In the genomic region with DNA sequence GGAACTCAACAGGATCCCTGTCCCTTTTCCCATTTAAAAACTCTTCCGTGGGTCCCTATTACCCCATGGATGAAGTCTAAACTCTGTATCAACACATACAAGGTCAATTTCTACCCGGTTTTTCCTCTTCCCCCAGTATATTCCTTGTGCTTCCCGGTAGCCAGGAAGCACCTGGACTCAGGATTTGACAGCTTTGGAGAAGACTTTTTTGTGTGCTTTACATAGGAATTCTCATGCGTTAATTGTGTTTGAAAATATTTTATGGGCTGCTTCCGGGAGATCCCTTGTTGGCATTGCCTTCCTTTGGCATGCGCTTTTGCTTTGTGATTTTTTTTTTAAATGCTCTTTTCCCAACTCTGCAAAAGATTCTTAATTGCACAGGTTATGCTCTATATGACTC, we compare ENCODE assay signal across 13 cellular contexts. TPM values are rescaled to one million over a fixed set of nuclear protein-coding genes. Genes with fewer than 3 reads are reported as not detected.
A peak's percentile ranks its signal among the peaks of the same experiment; 100 is the strongest.
DNase-seq lines count a peak whose midpoint lies in the region; ATAC-seq and TF ChIP-seq lines count a peak whose summit lies in the region.
"Had no signal": no experiment of that assay in that cellular context is flagged by ENCODE, and none has a peak within 500 bp of the region (broad histone marks: within the 10 kb centered on the region; RNA-seq: fewer than 3 reads in every experiment).

No MANE protein-coding gene starts in this region.

- no peak for TF ChIP-seq POLR2A in sigmoid colon (IDR thresholded peaks at IDR 0.05)

- no peak overlapping the region for H4K8ac ChIP-seq in H9 (replicated peaks; ENCODE audit: insufficient read length, low read depth, low read length)

- no peak overlapping the region for H3K9ac ChIP-seq in H9 (ENCODE audit: extremely low read depth, insufficient read length, low read length)
- H3K9ac ChIP-seq in iPS-15b (ENCODE audit: low read depth, low read length), result no peak overlapping the region

- no peak overlapping the region for H2BK15ac ChIP-seq in H9 (ENCODE audit: low read depth, low read length)

- H2AFZ ChIP-seq in H9 (ENCODE audit: low read length), result no peak overlapping the region

- ATAC-seq in RWPE2 (ENCODE audit: low read depth) (no peak), foreskin keratinocyte (no peak)
- no peak for ATAC-seq in stimulated activated naive B cell treated with anti-CD40 and anti-IgM and Interleukin-4, amounts not matched to agents 10 μg/mL and 1 μg/mL and 100 μg/mL, for 72 hours (replicated peaks)
- ATAC-seq: stimulated activated naive CD8-positive, alpha-beta T cell treated with anti-CD3 and anti-CD28 coated beads, Interleukin-15, amount 100 ng/mL, for 72 hours; T-helper 17 cell had no signal

- peaks cover 3% of the 10 kb centered on the region; the same call in 1 of the 2 replicates for H3K36me3 ChIP-seq in RWPE2 (ENCODE audit: low read depth)
- no peaks in the 10 kb centered on the region for H3K36me3 ChIP-seq in iPS-15b (ENCODE audit: control insufficient read depth, insufficient read depth, low read length)
- no peaks in the 10 kb centered on the region for H3K36me3 ChIP-seq in sigmoid colon

- H3K14ac ChIP-seq in H9 (ENCODE audit: insufficient read depth, low read length), result no peak overlapping the region

- H3K56ac ChIP-seq in H9 (ENCODE audit: insufficient read length, low read depth, low read length), result no peak overlapping the region

- no peak overlapping the region for H2AK5ac ChIP-seq in H9 (ENCODE audit: insufficient read length, low read length)

- intact Hi-C loops in sigmoid colon (cut with DNase I), result loop anchor here (10.0 kb wide), 1 partner anchor 203 kb away; no protein-coding TSS in a partner anchor

- H3K4me3 ChIP-seq in RWPE2 (ENCODE audit: severe bottlenecking) (no peak overlapping the region), iPS-15b (ENCODE audit: low read depth, low read length) (peak overlapping the region; percentile 24), sigmoid colon (no peak overlapping the region)

- no peak overlapping the region for H2BK12ac ChIP-seq in H9 (ENCODE audit: insufficient read length, low read depth, low read length)

- no peak overlapping the region for H4K91ac ChIP-seq in H9 (ENCODE audit: insufficient read length, low read depth, low read length)

- H3K79me1 ChIP-seq in H9 (ENCODE audit: insufficient read depth, low read depth, low read length, poor library complexity, severe bottlenecking), result no peaks in the 10 kb centered on the region

- H3K23ac ChIP-seq in H9 (ENCODE audit: insufficient read length, low read depth, low read length), result no peak overlapping the region

- peaks cover 73% of the 10 kb centered on the region for H3K79me2 ChIP-seq in H9 (ENCODE audit: insufficient read depth, low read length)

- no peak for TF ChIP-seq EP300 in sigmoid colon (IDR thresholded peaks at IDR 0.05)

- no peaks in the 10 kb centered on the region for H3K23me2 ChIP-seq in H9 (ENCODE audit: insufficient read length, low read depth, low read length, poor library complexity, severe bottlenecking)

- H3K4me3 Mint-ChIP-seq in H9, result peak overlapping the region; percentile 37 to 41; a peak in 4 of 5 replicates
- no peak overlapping the region for H3K4me3 Mint-ChIP-seq in stimulated activated naive B cell treated with anti-CD40 and anti-IgM and Interleukin-4, amounts not matched to agents 10 μg/mL and 1 μg/mL and 100 μg/mL, for 72 hours
- H3K4me3 Mint-ChIP-seq: T-helper 17 cell had no signal

- H3K27ac ChIP-seq in H9 (ENCODE audit: insufficient read length, low read depth, low read length) (no peak overlapping the region), RWPE2 (ENCODE audit: poor library complexity, severe bottlenecking) (peak overlapping the region; percentile 91), sigmoid colon (peak overlapping the region in 3 of 4 donors; percentile 44 to 67 (median 58)), foreskin keratinocyte (no peak overlapping the region)

- H3K18ac ChIP-seq in H9 (ENCODE audit: insufficient read length, low read depth, low read length), result no peak overlapping the region

- H4K20me1 ChIP-seq in H9 (ENCODE audit: control insufficient read depth, insufficient read depth, insufficient read length), result no peaks in the 10 kb centered on the region

- no peaks in the 10 kb centered on the region for H3K27me3 Mint-ChIP-seq in H9 (ENCODE audit: low read depth)
- no peaks in the 10 kb centered on the region for H3K27me3 Mint-ChIP-seq in stimulated activated naive B cell treated with anti-CD40 and anti-IgM and Interleukin-4, amounts not matched to agents 10 μg/mL and 1 μg/mL and 100 μg/mL, for 72 hours
- H3K27me3 Mint-ChIP-seq: stimulated activated naive CD8-positive, alpha-beta T cell treated with anti-CD3 and anti-CD28 coated beads, Interleukin-15, amount 100 ng/mL, for 72 hours; T-helper 17 cell had no signal

- DNase-seq in H9 (peak; percentile 1), RWPE2 (ENCODE audit: low spot score) (no peak), sigmoid colon (no peak), foreskin keratinocyte (no peak), NCI-H1092 treated with DMSO at 0.1 percent for 48 hours (lab: John Stamatoyannopoulos, UW) (no peak)
- no peak for DNase-seq in stimulated activated naive B cell treated with anti-CD40 and anti-IgM and Interleukin-4, amounts not matched to agents 10 μg/mL and 1 μg/mL and 100 μg/mL, for 72 hours
- DNase-seq: activated CD4-positive, alpha-beta T cell treated with anti-CD3 and anti-CD28 coated beads, Interleukin-2, amount 50 U/mL, for 48 hours; NCI-H1417; NCI-H446; stimulated activated naive CD8-positive, alpha-beta T cell treated with anti-CD3 and anti-CD28 coated beads, Interleukin-15, amount 100 ng/mL, for 72 hours; T-helper 17 cell had no signal

- peak overlapping the region; percentile 88 to 98 (median 92) for H3K27ac Mint-ChIP-seq in H9
- H3K27ac Mint-ChIP-seq in stimulated activated naive B cell treated with anti-CD40 and anti-IgM and Interleukin-4, amounts not matched to agents 10 μg/mL and 1 μg/mL and 100 μg/mL, for 72 hours, result no peak overlapping the region
- H3K27ac Mint-ChIP-seq: T-helper 17 cell had no signal

- TF ChIP-seq CTCF in H9 (conservative IDR thresholded peaks at IDR 0.05) (no peak), RWPE2 (IDR thresholded peaks at IDR 0.05; ENCODE audit: poor library complexity, severe bottlenecking) (no peak), sigmoid colon (IDR thresholded peaks at IDR 0.05) (no peak), foreskin keratinocyte (conservative IDR thresholded peaks at IDR 0.05) (no peak)

- H2BK120ac ChIP-seq in H9 (ENCODE audit: low read depth, low read length, poor library complexity, severe bottlenecking), result no peak overlapping the region

- no peak overlapping the region for H3K4ac ChIP-seq in H9 (ENCODE audit: low read depth, low read length)

- H3K9me3 Mint-ChIP-seq in H9, result peaks cover 3 to 33% of the 10 kb centered on the region in 2 experiments
- H3K9me3 Mint-ChIP-seq in stimulated activated naive B cell treated with anti-CD40 and anti-IgM and Interleukin-4, amounts not matched to agents 10 μg/mL and 1 μg/mL and 100 μg/mL, for 72 hours, result no peaks in the 10 kb centered on the region
- H3K9me3 Mint-ChIP-seq: activated naive CD4-positive, alpha-beta T cell treated with anti-CD3 and anti-CD28 coated beads, Interleukin-2, amount 50 U/mL, for 72 hours; stimulated activated naive CD8-positive, alpha-beta T cell treated with anti-CD3 and anti-CD28 coated beads, Interleukin-15, amount 100 ng/mL, for 72 hours had no signal

- H3T11ph ChIP-seq in H9 (ENCODE audit: low read length), result no peak overlapping the region

- H3K27me3 ChIP-seq in H9 (ENCODE audit: insufficient read depth, low read length) (no peaks in the 10 kb centered on the region), RWPE2 (ENCODE audit: insufficient read depth, poor library complexity, severe bottlenecking) (no peaks in the 10 kb centered on the region), iPS-15b (ENCODE audit: control insufficient read depth, insufficient read depth, low read length) (no peaks in the 10 kb centered on the region), sigmoid colon (no peaks in the 10 kb centered on the region), foreskin keratinocyte (no peaks in the 10 kb centered on the region)

- no CpG with 5 or more reads among the region's 6 CpGs for WGBS in H9 (ENCODE audit: extremely low coverage, insufficient read length, low lambda C conversion rate)
- WGBS in sigmoid colon, 2 donors, result 20 to 69% methylated on average over 6 of the region's 6 CpGs

- H2BK20ac ChIP-seq in H9 (ENCODE audit: low read depth, low read length, poor library complexity, severe bottlenecking), result no peak overlapping the region

- peaks cover 81 to 86% of the 10 kb centered on the region in 2 experiments for H3K4me1 Mint-ChIP-seq in H9
- peaks cover 13 to 31% of the 10 kb centered on the region in 2 donors for H3K4me1 Mint-ChIP-seq in stimulated activated naive B cell treated with anti-CD40 and anti-IgM and Interleukin-4, amounts not matched to agents 10 μg/mL and 1 μg/mL and 100 μg/mL, for 72 hours

- H2BK5ac ChIP-seq in H9 (ENCODE audit: insufficient read length, low read length), result no peak overlapping the region

- H3K4me1 ChIP-seq in H9 (ENCODE audit: insufficient read depth, low read length), result peaks cover 12% of the 10 kb centered on the region; the same call in 1 of the 2 replicates
- peaks cover 41% of the 10 kb centered on the region for H3K4me1 ChIP-seq in RWPE2 (ENCODE audit: insufficient read depth, poor library complexity, severe bottlenecking)
- peaks cover 60% of the 10 kb centered on the region for H3K4me1 ChIP-seq in iPS-15b (ENCODE audit: control insufficient read depth, insufficient read depth, low read length)
- peaks cover 0 to 39% (median 28%) of the 10 kb centered on the region in 4 donors for H3K4me1 ChIP-seq in sigmoid colon
- H3K4me1 ChIP-seq in foreskin keratinocyte, result peaks cover 8% of the 10 kb centered on the region

- peaks cover 4 to 16% (median 14%) of the 10 kb centered on the region in 3 experiments for H3K36me3 Mint-ChIP-seq in H9 (ENCODE audit: insufficient read depth in 1 of 3, low read depth in 3 of 3)
- peaks cover 16 to 25% of the 10 kb centered on the region in 2 donors for H3K36me3 Mint-ChIP-seq in stimulated activated naive B cell treated with anti-CD40 and anti-IgM and Interleukin-4, amounts not matched to agents 10 μg/mL and 1 μg/mL and 100 μg/mL, for 72 hours

- H3K9me3 ChIP-seq in H9 (ENCODE audit: control insufficient read depth, low read depth, low read length) (no peaks in the 10 kb centered on the region), RWPE2 (ENCODE audit: severe bottlenecking) (no peaks in the 10 kb centered on the region), iPS-15b (ENCODE audit: control insufficient read depth, insufficient read depth, low read length) (no peaks in the 10 kb centered on the region), sigmoid colon (no peaks in the 10 kb centered on the region)

- peak overlapping the region; percentile 49 for H3K4me2 ChIP-seq in H9 (ENCODE audit: insufficient read depth, insufficient read length, low read length)

- no peak overlapping the region for H4K5ac ChIP-seq in H9 (ENCODE audit: insufficient read length, low read depth, low read length)

RNA-seq across cellular contexts. Expression of gene SMS, which starts 7.2 kb away (rescaled TPM):
- total RNA-seq in H9 (2021) (411 and 415 TPM in 2 replicates), sigmoid colon (10 to 100 TPM; 62.6 to 84.5 (median 70.0) TPM), foreskin keratinocyte (170 and 201 TPM in 2 replicates)
- polyA plus RNA-seq in sigmoid colon (10 to 100 TPM; 64.3 to 65.8 (median 64.5) TPM), foreskin keratinocyte (125 and 160 TPM in 2 replicates)

Comparison
In these comparisons a context has a peak if more than half of its experiments do, and no peak if none do; other contexts are left out.
1. H3K27ac ChIP-seq: peak in RWPE2 (single experiment) and sigmoid colon (3 of 4); none in H9 (single experiment) and foreskin keratinocyte (single experiment).
2. H3K4me3 Mint-ChIP-seq: peak in H9 (2 of 2); none in stimulated activated naive B cell treated with anti-CD40 and anti-IgM and Interleukin-4, amounts not matched to agents 10 μg/mL and 1 μg/mL and 100 μg/mL, for 72 hours (0 of 2).